ENCODE assay signal across 19 cellular contexts in the genomic region with DNA sequence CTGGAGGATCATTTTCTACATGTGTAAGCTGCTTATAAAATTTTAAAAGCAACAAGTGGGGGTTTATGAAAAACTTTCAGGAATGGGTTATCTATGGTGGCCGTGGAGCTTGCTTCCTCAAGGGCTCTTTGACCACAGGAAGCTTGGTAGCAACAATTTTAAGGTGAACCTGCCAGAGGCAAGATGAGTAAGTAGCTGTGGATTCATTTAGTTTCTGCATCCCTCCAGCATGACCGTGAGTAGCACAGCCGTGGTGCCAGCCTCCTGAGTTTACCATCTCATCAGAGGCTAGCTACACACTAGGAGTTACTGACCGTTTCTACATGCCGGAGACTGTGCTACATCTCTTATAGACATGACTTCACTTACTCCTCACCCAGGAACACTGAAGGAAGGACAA. TPM values are rescaled to one million over a fixed set of nuclear protein-coding genes. Genes with fewer than 3 reads are reported as not detected.
DNase-seq lines count a peak whose midpoint lies in the region; ATAC-seq and TF ChIP-seq lines count a peak whose summit lies in the region.
"Had no signal": no experiment of that assay in that cellular context is flagged by ENCODE, and none has a peak within 500 bp of the region (broad histone marks: within the 10 kb centered on the region; RNA-seq: fewer than 3 reads in every experiment).

No MANE protein-coding gene starts in this region.

- H3K4me2 ChIP-seq in GM23338, result no peak overlapping the region

- peaks cover 19% of the 10 kb centered on the region for H3K36me3 Mint-ChIP-seq in GM23338 (ENCODE audit: low read depth)

- peak; percentile 58 for DNase-seq in A172 (ENCODE audit: low spot score)
- no peak for DNase-seq in GM23338 (ENCODE audit: low spot score)
- DNase-seq in T1000 (lab: John Stamatoyannopoulos, UW), result peak; percentile 36
- no peak for DNase-seq in NCI-H187 treated with DMSO at 0.1 percent for 48 hours (lab: John Stamatoyannopoulos, UW)
- DNase-seq in colonic mucosa, result no peak
- DNase-seq in AG20443 (ENCODE audit: low spot score), result no peak
- DNase-seq: activated CD4-positive, alpha-beta T cell treated with anti-CD3 and anti-CD28 coated beads, Interleukin-2, amount 50 U/mL, for 4 hours; effector memory CD8-positive, alpha-beta T cell; gastrocnemius medialis; NK-92 treated with Interleukin-12 subunit alpha and Interleukin-12 subunit beta, amount 100 ng/mL, for 24 hours; stimulated activated CD4-positive, alpha-beta T cell treated with anti-CD3 and anti-CD28 coated beads, Interleukin-2, amount 100 ng/mL, for 48 hours; stimulated activated CD8-positive, alpha-beta memory T cell treated with anti-CD3 and anti-CD28 coated beads, Interleukin-4, amount 100 ng/mL, for 48 hours had no signal

- H3K4me3 Mint-ChIP-seq in GM23338, result no peak overlapping the region; the same call in 2 of the 3 replicates
- H3K4me3 Mint-ChIP-seq: effector memory CD8-positive, alpha-beta T cell; memory B cell had no signal

- H3K27ac Mint-ChIP-seq in GM23338, result 0 out of 2 replicates have a peak overlapping the region, but pooled peaks have one; percentile 62
- H3K27ac Mint-ChIP-seq: activated T-helper 2 cell treated with anti-CD3 and anti-CD28 coated beads, Interferon-gamma antibody, Interleukin-2, Interleukin-4, amounts not matched to agents 10 μg/mL and 5 μg/mL and 100 μg/mL, durations not matched to agents 14 hours and 24 hours and 36 hours; memory B cell had no signal

- intact Hi-C loops in colonic mucosa (cut with DNase I), result no loop called here

- H3K27me3 Mint-ChIP-seq in GM23338 (ENCODE audit: insufficient read depth, low read depth, poor library complexity), result peaks cover 21% of the 10 kb centered on the region
- H3K27me3 Mint-ChIP-seq: effector memory CD8-positive, alpha-beta T cell; memory B cell had no signal

- ATAC-seq in GM23338, result no peak
- peak; percentile 17 for ATAC-seq in esophagus mucosa
- no peak for ATAC-seq in GM19397 (IDR thresholded peaks at IDR 0.05; ENCODE audit: unreplicated experiment)
- ATAC-seq: effector memory CD8-positive, alpha-beta T cell; gastrocnemius medialis; right lobe of liver had no signal

- peaks cover 38% of the 10 kb centered on the region for H3F3A ChIP-seq in GM23338 (replicated peaks; ENCODE audit: low read depth)

- H3K4me1 Mint-ChIP-seq in GM23338, result peaks cover 32% of the 10 kb centered on the region
- H3K4me1 Mint-ChIP-seq: memory B cell had no signal

- H3K9me3 Mint-ChIP-seq in GM23338, result no peaks in the 10 kb centered on the region
- H3K9me3 Mint-ChIP-seq: activated T-helper 2 cell treated with anti-CD3 and anti-CD28 coated beads, Interferon-gamma antibody, Interleukin-2, Interleukin-4, amounts not matched to agents 10 μg/mL and 5 μg/mL and 100 μg/mL, durations not matched to agents 14 hours and 24 hours and 36 hours; effector memory CD8-positive, alpha-beta T cell; memory B cell had no signal

- H3K4me1 ChIP-seq in GM23338 (ENCODE audit: insufficient read depth), result peaks cover 20% of the 10 kb centered on the region
- H3K4me1 ChIP-seq in colonic mucosa, result no peaks in the 10 kb centered on the region

- H3K36me3 ChIP-seq in GM23338 (ENCODE audit: insufficient read depth), result peaks cover 9% of the 10 kb centered on the region; the same call in 1 of the 2 replicates
- peaks cover 4% of the 10 kb centered on the region for H3K36me3 ChIP-seq in colonic mucosa

- no peaks in the 10 kb centered on the region for H3K79me2 ChIP-seq in GM23338 (replicated peaks; ENCODE audit: insufficient read depth)

- H4K20me1 ChIP-seq in GM23338 (replicated peaks; ENCODE audit: insufficient read depth), result no peaks in the 10 kb centered on the region; the same call in none of the 2 replicates

- no peak overlapping the region for H3K9ac ChIP-seq in colonic mucosa (ENCODE audit: low read depth in 2 of 2, low read length in 2 of 2)

- no peak overlapping the region for H3K4me3 ChIP-seq in GM23338
- H3K4me3 ChIP-seq in colonic mucosa, result no peak overlapping the region
- H3K4me3 ChIP-seq: gastrocnemius medialis, right lobe of liver, tibial nerve had no signal

- H3K27me3 ChIP-seq in GM23338 (ENCODE audit: insufficient read depth), result no peaks in the 10 kb centered on the region
- no peaks in the 10 kb centered on the region for H3K27me3 ChIP-seq in colonic mucosa
- H3K27me3 ChIP-seq: gastrocnemius medialis, neutrophil, right lobe of liver, tibial nerve had no signal

- no peaks in the 10 kb centered on the region for H3K9me2 ChIP-seq in GM23338 (ENCODE audit: insufficient read depth)

- TF ChIP-seq CTCF in GM23338 (conservative IDR thresholded peaks at IDR 0.05; ENCODE audit: low read depth in 2 of 2) (no peak), colonic mucosa (IDR thresholded peaks at IDR 0.05) (no peak)

- H2AFZ ChIP-seq in GM23338, result no peak overlapping the region

- no peaks in the 10 kb centered on the region for H3K9me3 ChIP-seq in colonic mucosa
- H3K9me3 ChIP-seq: gastrocnemius medialis, neutrophil, right lobe of liver, tibial nerve had no signal

- peak overlapping the region; percentile 55; the same call in 1 of the 2 replicates for H3K27ac ChIP-seq in GM23338 (ENCODE audit: low read depth)
- H3K27ac ChIP-seq in colonic mucosa, result no peak overlapping the region
- H3K27ac ChIP-seq: gastrocnemius medialis, neutrophil, right lobe of liver had no signal

TF ChIP-seq in GM23338, 12 proteins besides CTCF, POLR2A, EP300 and RAD21:
- TF ChIP-seq JUNB (IDR thresholded peaks at IDR 0.05; ENCODE audit: unreplicated experiment), result no peak
- TF ChIP-seq, protein P1, sequence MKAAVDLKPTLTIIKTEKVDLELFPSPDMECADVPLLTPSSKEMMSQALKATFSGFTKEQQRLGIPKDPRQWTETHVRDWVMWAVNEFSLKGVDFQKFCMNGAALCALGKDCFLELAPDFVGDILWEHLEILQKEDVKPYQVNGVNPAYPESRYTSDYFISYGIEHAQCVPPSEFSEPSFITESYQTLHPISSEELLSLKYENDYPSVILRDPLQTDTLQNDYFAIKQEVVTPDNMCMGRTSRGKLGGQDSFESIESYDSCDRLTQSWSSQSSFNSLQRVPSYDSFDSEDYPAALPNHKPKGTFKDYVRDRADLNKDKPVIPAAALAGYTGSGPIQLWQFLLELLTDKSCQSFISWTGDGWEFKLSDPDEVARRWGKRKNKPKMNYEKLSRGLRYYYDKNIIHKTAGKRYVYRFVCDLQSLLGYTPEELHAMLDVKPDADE (IDR thresholded peaks at IDR 0.05), result no peak
- no peak for TF ChIP-seq CREB1 (CRISPR knock-in tag; IDR thresholded peaks at IDR 0.05; ENCODE audit: low read depth)
- TF ChIP-seq STAT1 (IDR thresholded peaks at IDR 0.05; ENCODE audit: unreplicated experiment), result no peak
- TF ChIP-seq, protein P2, sequence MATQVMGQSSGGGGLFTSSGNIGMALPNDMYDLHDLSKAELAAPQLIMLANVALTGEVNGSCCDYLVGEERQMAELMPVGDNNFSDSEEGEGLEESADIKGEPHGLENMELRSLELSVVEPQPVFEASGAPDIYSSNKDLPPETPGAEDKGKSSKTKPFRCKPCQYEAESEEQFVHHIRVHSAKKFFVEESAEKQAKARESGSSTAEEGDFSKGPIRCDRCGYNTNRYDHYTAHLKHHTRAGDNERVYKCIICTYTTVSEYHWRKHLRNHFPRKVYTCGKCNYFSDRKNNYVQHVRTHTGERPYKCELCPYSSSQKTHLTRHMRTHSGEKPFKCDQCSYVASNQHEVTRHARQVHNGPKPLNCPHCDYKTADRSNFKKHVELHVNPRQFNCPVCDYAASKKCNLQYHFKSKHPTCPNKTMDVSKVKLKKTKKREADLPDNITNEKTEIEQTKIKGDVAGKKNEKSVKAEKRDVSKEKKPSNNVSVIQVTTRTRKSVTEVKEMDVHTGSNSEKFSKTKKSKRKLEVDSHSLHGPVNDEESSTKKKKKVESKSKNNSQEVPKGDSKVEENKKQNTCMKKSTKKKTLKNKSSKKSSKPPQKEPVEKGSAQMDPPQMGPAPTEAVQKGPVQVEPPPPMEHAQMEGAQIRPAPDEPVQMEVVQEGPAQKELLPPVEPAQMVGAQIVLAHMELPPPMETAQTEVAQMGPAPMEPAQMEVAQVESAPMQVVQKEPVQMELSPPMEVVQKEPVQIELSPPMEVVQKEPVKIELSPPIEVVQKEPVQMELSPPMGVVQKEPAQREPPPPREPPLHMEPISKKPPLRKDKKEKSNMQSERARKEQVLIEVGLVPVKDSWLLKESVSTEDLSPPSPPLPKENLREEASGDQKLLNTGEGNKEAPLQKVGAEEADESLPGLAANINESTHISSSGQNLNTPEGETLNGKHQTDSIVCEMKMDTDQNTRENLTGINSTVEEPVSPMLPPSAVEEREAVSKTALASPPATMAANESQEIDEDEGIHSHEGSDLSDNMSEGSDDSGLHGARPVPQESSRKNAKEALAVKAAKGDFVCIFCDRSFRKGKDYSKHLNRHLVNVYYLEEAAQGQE (IDR thresholded peaks at IDR 0.05; ENCODE audit: unreplicated experiment), result no peak
- TF ChIP-seq EZH2phosphoT487 (IDR thresholded peaks at IDR 0.05; ENCODE audit: unreplicated experiment), result no peak
- TF ChIP-seq POLR2AphosphoS5 (IDR thresholded peaks at IDR 0.05; ENCODE audit: low read depth), result no peak
TF ChIP-seq in GM23338: peak in this region for 0.

RNA-seq across cellular contexts. Expression of a gene that starts 30.0 kb away (rescaled TPM):
- 8.6 and 10.1 TPM in 2 replicates for total RNA-seq in A172 (2014; rRNA removed; shearing (Covaris generic))
- 25.8 and 26.4 TPM in 2 replicates for total RNA-seq in GM23338 (2014; rRNA removed; shearing (Covaris generic))
- polyA plus RNA-seq in GM23338 (2016; fragmentation: Nextera tagmentation; extraction: Ambion mirVana), result 9.0 and 10.2 TPM in 2 replicates
- total RNA-seq in esophagus mucosa (24.4 TPM), colonic mucosa (10 to 100 TPM; 13.9 to 19.6 TPM)

RNA-seq across cellular contexts. Expression of a gene that starts 32.8 kb away (rescaled TPM):
- total RNA-seq in A172 (2014; rRNA removed; shearing (Covaris generic)), result 17.4 and 17.9 TPM in 2 replicates
- total RNA-seq in GM23338 (2014; rRNA removed; shearing (Covaris generic)), result 44.6 and 48.5 TPM in 2 replicates
- 11.4 and 13.2 TPM in 2 replicates for polyA plus RNA-seq in GM23338 (2016; fragmentation: Nextera tagmentation; extraction: Ambion mirVana)
- total RNA-seq in esophagus mucosa (19.7 TPM), colonic mucosa (10 to 100 TPM; 14.5 to 27.3 TPM)

RNA-seq across cellular contexts. Expression of a gene that starts 33.6 kb away (rescaled TPM):
- not detected in 2 replicates for total RNA-seq in A172 (2014; rRNA removed; shearing (Covaris generic))
- not detected in 2 replicates for total RNA-seq in GM23338 (2014; rRNA removed; shearing (Covaris generic))
- polyA plus RNA-seq in GM23338 (2016; fragmentation: Nextera tagmentation; extraction: Ambion mirVana), result 0.19 TPM in 1 of 2 replicates, not detected in the other
- total RNA-seq in esophagus mucosa (not detected), colonic mucosa (not detected)
- total RNA-seq: activated T-helper 2 cell treated with anti-CD3 and anti-CD28 coated beads, Interferon-gamma antibody, Interleukin-2, Interleukin-4, amounts not matched to agents 10 μg/mL and 5 μg/mL and 100 μg/mL, durations not matched to agents 14 hours and 24 hours and 36 hours; gastrocnemius medialis had no signal

RNA-seq across cellular contexts. Expression of a gene that starts 55.5 kb away (rescaled TPM):
- total RNA-seq in A172 (2014; rRNA removed; shearing (Covaris generic)), result 5.1 and 6.2 TPM in 2 replicates
- total RNA-seq in GM23338 (2014; rRNA removed; shearing (Covaris generic)), result 25.3 and 26.3 TPM in 2 replicates
- polyA plus RNA-seq in GM23338 (2016; fragmentation: Nextera tagmentation; extraction: Ambion mirVana), result 13.6 and 15.2 TPM in 2 replicates
- total RNA-seq in esophagus mucosa, result 13.1 TPM
- 10 to 100 TPM; 33.1 to 87.1 TPM for total RNA-seq in colonic mucosa

RNA-seq across cellular contexts. Expression of a gene that starts 58.3 kb away (rescaled TPM):
- 7.6 and 12.6 TPM in 2 replicates for total RNA-seq in A172 (2014; rRNA removed; shearing (Covaris generic))
- total RNA-seq in GM23338 (2014; rRNA removed; shearing (Covaris generic)), result 21.0 and 25.5 TPM in 2 replicates
- 17.3 and 18.0 TPM in 2 replicates for polyA plus RNA-seq in GM23338 (2016; fragmentation: Nextera tagmentation; extraction: Ambion mirVana)
- total RNA-seq in esophagus mucosa (14.5 TPM), colonic mucosa (10 to 100 TPM; 37.0 to 44.5 TPM)

Comparison
In these comparisons a context has a peak if more than half of its experiments do, and no peak if none do; other contexts are left out.
1. DNase-seq: peak in A172 (single experiment) and T1000 (single experiment); none in GM23338 (single experiment), NCI-H187 treated with DMSO at 0.1 percent for 48 hours (single experiment), colonic mucosa (single experiment) and AG20443 (single experiment).